ENCODE assay signal across 19 cellular contexts in genomic region chr7:110994028-110994967, GRCh38.
DNase-seq lines count a peak whose midpoint lies in the region; FAIRE-seq and TF ChIP-seq lines count a peak whose summit lies in the region.
"Had no signal": no experiment of that assay in that cellular context is flagged by ENCODE, and none has a peak within 500 bp of the region (broad histone marks: within the 10 kb centered on the region; RNA-seq: fewer than 3 reads in every experiment).

No MANE protein-coding gene starts in this region.

- FAIRE-seq in astrocyte (lab: Jason Lieb, UNC) = no peak

- no peaks in the 10 kb centered on the region for H3K36me3 Mint-ChIP-seq in CD4-positive, alpha-beta memory T cell
- H3K36me3 Mint-ChIP-seq in astrocyte (ENCODE audit: low read depth, unreplicated experiment) = no peaks in the 10 kb centered on the region

- no peaks in the 10 kb centered on the region for H3K27me3 ChIP-seq in CD4-positive, alpha-beta memory T cell (ENCODE audit: insufficient read depth, low read length)
- H3K27me3 ChIP-seq in astrocyte (ENCODE audit: insufficient read depth, low read length) (no peaks in the 10 kb centered on the region), WERI-Rb-1 (ENCODE audit: insufficient read depth, low read depth, severe bottlenecking) (no peaks in the 10 kb centered on the region)

- POLR2A ChIA-PET in CD4-positive, alpha-beta memory T cell (lab: Charles Lee; ENCODE audit: partially characterized antibody) = interaction anchor here (3.1 kb wide), 1 partner anchor 17 kb away, joined by 9 read pairs; no protein-coding TSS in a partner anchor

- intact Hi-C loops in CD4-positive, alpha-beta memory T cell (cut with micrococcal nuclease) = loop anchor here (5.0 kb wide), 1 partner anchor 33 kb away; no protein-coding TSS in a partner anchor

- H3K4me2 ChIP-seq in astrocyte (ENCODE audit: low read length) = no peak overlapping the region

- no peaks in the 10 kb centered on the region for H3K27me3 Mint-ChIP-seq in CD4-positive, alpha-beta memory T cell
- no peaks in the 10 kb centered on the region for H3K27me3 Mint-ChIP-seq in astrocyte (ENCODE audit: low read depth, unreplicated experiment)

- CTCF ChIA-PET in CD4-positive, alpha-beta memory T cell (lab: Charles Lee; ENCODE audit: partially characterized antibody) = interaction anchor here (0.9 to 2.5 kb wide), 2 partner anchors 8 to 9 kb away, joined by 3 to 9 read pairs; no protein-coding TSS in a partner anchor

- no peaks in the 10 kb centered on the region for H4K20me1 ChIP-seq in astrocyte (ENCODE audit: insufficient read depth, low read length)

- peak overlapping the region; percentile 24 to 84 (median 74) for H3K27ac Mint-ChIP-seq in CD4-positive, alpha-beta memory T cell
- no peak overlapping the region for H3K27ac Mint-ChIP-seq in astrocyte (ENCODE audit: unreplicated experiment)

- peaks cover 20 to 25% (median 23%) of the 10 kb centered on the region in 4 donors for H3K4me1 Mint-ChIP-seq in CD4-positive, alpha-beta memory T cell
- peaks cover 7% of the 10 kb centered on the region for H3K4me1 Mint-ChIP-seq in astrocyte (ENCODE audit: low read depth, unreplicated experiment)

- no peak for TF ChIP-seq CTCF in astrocyte (IDR thresholded peaks at IDR 0.05; ENCODE audit: insufficient read depth, low read depth, low read length)
- TF ChIP-seq CTCF in WERI-Rb-1 (IDR thresholded peaks at IDR 0.05; ENCODE audit: low read depth, low read length) = no peak

- H3K27ac ChIP-seq in CD4-positive, alpha-beta memory T cell (ENCODE audit: low read depth, low read length) = no peak overlapping the region
- H3K27ac ChIP-seq in astrocyte (ENCODE audit: low read depth, low read length) = no peak overlapping the region
- no peak overlapping the region for H3K27ac ChIP-seq in WERI-Rb-1
- H3K27ac ChIP-seq: thoracic aorta had no signal

- no peak overlapping the region for H3K9ac ChIP-seq in astrocyte (ENCODE audit: low read length)

- H2AFZ ChIP-seq in astrocyte (ENCODE audit: low read depth, low read length) = no peak overlapping the region

- peaks cover 24% of the 10 kb centered on the region for H3K4me1 ChIP-seq in CD4-positive, alpha-beta memory T cell (ENCODE audit: insufficient read depth, low read length)
- H3K4me1 ChIP-seq in astrocyte (ENCODE audit: insufficient read depth, low read length) = no peaks in the 10 kb centered on the region

- H3K4me3 ChIP-seq in CD4-positive, alpha-beta memory T cell (ENCODE audit: low read length in 2 of 2) = no peak overlapping the region
- H3K4me3 ChIP-seq in astrocyte (ENCODE audit: insufficient read depth, low read depth, low read length) (no peak overlapping the region), WERI-Rb-1 (ENCODE audit: low read depth, low read length) (no peak overlapping the region)
- H3K4me3 ChIP-seq: thoracic aorta had no signal

- no peaks in the 10 kb centered on the region for H3K79me2 ChIP-seq in astrocyte (ENCODE audit: insufficient read depth, low read length)

- no peak for DNase-seq in CD4-positive, alpha-beta memory T cell
- DNase-seq in NCI-H226 (peak; percentile 74), astrocyte (ENCODE audit: low read depth) (peak; percentile 12), iris pigment epithelial cell (ENCODE audit: low read depth) (peak; percentile 6), WERI-Rb-1 (no peak), OCI-M2 (lab: John Stamatoyannopoulos, UW; ENCODE audit: unreplicated experiment) (no peak)
- DNase-seq in stimulated activated CD8-positive, alpha-beta memory T cell treated with anti-CD3 and anti-CD28 coated beads, Interleukin-4, amount 100 ng/mL, for 48 hours = no peak
- DNase-seq: activated CD4-positive, alpha-beta T cell treated with anti-CD3 and anti-CD28 coated beads, Interleukin-2, amount 50 U/mL, for 48 hours; activated naive CD4-positive, alpha-beta T cell treated with Interleukin-2 at 50 U/mL for 16 hours; caudate nucleus; effector CD4-positive, alpha-beta T cell; GF-D8; hypothalamus; NCI-H146; NCI-H2227 treated with DMSO at 0.1 percent for 48 hours; nucleus accumbens; SHP77 treated with DMSO at 0.1 percent for 48 hours; T1000 had no signal

- no peaks in the 10 kb centered on the region for H3K36me3 ChIP-seq in CD4-positive, alpha-beta memory T cell (ENCODE audit: insufficient read depth, low read length)
- H3K36me3 ChIP-seq in astrocyte (ENCODE audit: insufficient read depth, low read length) (no peaks in the 10 kb centered on the region), WERI-Rb-1 (no peaks in the 10 kb centered on the region)
- H3K36me3 ChIP-seq: thoracic aorta had no signal

- no peaks in the 10 kb centered on the region for H3K9me3 ChIP-seq in CD4-positive, alpha-beta memory T cell (ENCODE audit: control insufficient read depth in 1 of 2, low read length in 2 of 2)
- H3K9me3 ChIP-seq in astrocyte (ENCODE audit: insufficient read depth, low read depth, low read length) (no peaks in the 10 kb centered on the region), WERI-Rb-1 (ENCODE audit: severe bottlenecking) (no peaks in the 10 kb centered on the region)
- H3K9me3 ChIP-seq: thoracic aorta had no signal

- H3K9me3 Mint-ChIP-seq in CD4-positive, alpha-beta memory T cell = peaks cover 0 to 5% (median 0%) of the 10 kb centered on the region in 8 donors
- no peaks in the 10 kb centered on the region for H3K9me3 Mint-ChIP-seq in astrocyte (ENCODE audit: unreplicated experiment)

- peak overlapping the region in 3 of 8 donors; percentile 6 to 42 (median 8) for H3K4me3 Mint-ChIP-seq in CD4-positive, alpha-beta memory T cell
- H3K4me3 Mint-ChIP-seq in astrocyte (ENCODE audit: unreplicated experiment) = no peak overlapping the region

Comparison
In these comparisons a context has a peak if more than half of its experiments do, and no peak if none do; other contexts are left out.
1. DNase-seq: peak in NCI-H226 (single experiment), astrocyte (single experiment) and iris pigment epithelial cell (single experiment); none in CD4-positive, alpha-beta memory T cell (0 of 5), stimulated activated CD8-positive, alpha-beta memory T cell treated with anti-CD3 and anti-CD28 coated beads, Interleukin-4, amount 100 ng/mL, for 48 hours (single experiment), WERI-Rb-1 (single experiment) and OCI-M2 (single experiment).